ENCODE assay signal across 14 cellular contexts in genomic region chr4:99395595-99396364, GRCh38. TPM values are rescaled to one million over a fixed set of nuclear protein-coding genes. Genes with fewer than 3 reads are reported as not detected.
DNase-seq lines count a peak whose midpoint lies in the region; ATAC-seq and TF ChIP-seq lines count a peak whose summit lies in the region.
"Had no signal": no experiment of that assay in that cellular context is flagged by ENCODE, and none has a peak within 500 bp of the region (broad histone marks: within the 10 kb centered on the region; RNA-seq: fewer than 3 reads in every experiment).

No MANE protein-coding gene starts in this region.

- H3K27me3 Mint-ChIP-seq in activated CD4-positive, alpha-beta memory T cell treated with anti-CD3 and anti-CD28 coated beads for 36 hours, result no peaks in the 10 kb centered on the region
- H3K27me3 Mint-ChIP-seq: progenitor cell of endocrine pancreas had no signal

- peak overlapping the region; percentile 90 for H3K23ac ChIP-seq in IMR-90 (ENCODE audit: low read depth, low read length)

- peak overlapping the region; percentile 97 for H2AK5ac ChIP-seq in IMR-90 (ENCODE audit: low read depth, low read length)

- peak overlapping the region; percentile 68 for H2AFZ ChIP-seq in IMR-90 (replicated peaks; ENCODE audit: low read length, poor library complexity)

- in situ Hi-C loops in IMR-90 (cut with MboI; ENCODE audit: low sequenced_read_pairs), result no loop called here

- H3K14ac ChIP-seq in IMR-90 (replicated peaks; ENCODE audit: low read depth, low read length), result peak overlapping the region; percentile 80

- H3K9ac ChIP-seq in IMR-90 (ENCODE audit: low read depth, low read length), result peak overlapping the region; percentile 68

- H3K4me3 Mint-ChIP-seq in activated CD4-positive, alpha-beta memory T cell treated with anti-CD3 and anti-CD28 coated beads for 36 hours, result no peak overlapping the region
- H3K4me3 Mint-ChIP-seq: activated T-cell treated with anti-CD3 and anti-CD28 coated beads, Interleukin-2, amount 50 U/mL, for 72 hours had no signal

- no TSS peak for BruUV-seq in IMR-90 (replicated peaks; lab: Mats Ljungman, UMichigan)

- peak overlapping the region; percentile 99 for H2BK120ac ChIP-seq in IMR-90 (ENCODE audit: low read depth, low read length)

- TF ChIP-seq RAD21 in IMR-90 (IDR thresholded peaks at IDR 0.05; ENCODE audit: low read length), result no peak

- no peaks in the 10 kb centered on the region for H3K36me3 ChIP-seq in IMR-90 (ENCODE audit: control insufficient read depth, insufficient read depth, low read length)
- H3K36me3 ChIP-seq in esophagus muscularis mucosa, result no peaks in the 10 kb centered on the region

- no CpG with 5 or more reads among the region's 3 CpGs for WGBS in IMR-90 (ENCODE audit: extremely low coverage in 2 of 2, insufficient read length in 1 of 2), 2 experiments
- 78% methylated on average over 3 of the region's 3 CpGs for WGBS in esophagus muscularis mucosa

- peak overlapping the region; percentile 94 for H3K4ac ChIP-seq in IMR-90 (ENCODE audit: low read depth, low read length)

- no peaks in the 10 kb centered on the region for H3K4me1 Mint-ChIP-seq in activated CD4-positive, alpha-beta memory T cell treated with anti-CD3 and anti-CD28 coated beads for 36 hours (ENCODE audit: low read depth)

- H3K27ac ChIP-seq in IMR-90 (ENCODE audit: insufficient read depth, low read length) (peak overlapping the region; percentile 100), esophagus muscularis mucosa (replicated peaks in 1 of 4) (peak overlapping the region in 3 of 4 donors; percentile 14 to 54 (median 17))
- H3K27ac ChIP-seq: C4-2B had no signal

- peaks cover 8% of the 10 kb centered on the region for H3K9me1 ChIP-seq in IMR-90 (ENCODE audit: insufficient read depth, low read length)

- CTCF ChIA-PET in IMR-90 (lab: Yijun Ruan, JAX), result interaction anchor here (1.7 kb wide), 1 partner anchor 9 kb away, joined by 8 read pairs; no protein-coding TSS in a partner anchor
- CTCF ChIA-PET in activated CD4-positive, alpha-beta memory T cell treated with anti-CD3 and anti-CD28 coated beads for 36 hours (lab: Charles Lee), result interaction anchor here (1.0 kb wide), 1 partner anchor 10 kb away, joined by 7 read pairs; no protein-coding TSS in a partner anchor

- H2BK15ac ChIP-seq in IMR-90 (ENCODE audit: low read depth, low read length), result peak overlapping the region; percentile 100

- H4K8ac ChIP-seq in IMR-90 (ENCODE audit: low read depth in 2 of 2, low read length in 2 of 2), result peak overlapping the region; percentile 74 to 84

- H3K4me3 ChIP-seq in IMR-90 (ENCODE audit: insufficient read depth, low read depth, low read length) (no peak overlapping the region), esophagus muscularis mucosa (no peak overlapping the region)

- H3K79me1 ChIP-seq in IMR-90 (ENCODE audit: low read depth in 1 of 2, low read length in 2 of 2), result no peaks in the 10 kb centered on the region

- H4K20me1 ChIP-seq in IMR-90 (ENCODE audit: insufficient read depth, low read length), result no peaks in the 10 kb centered on the region

- dilution Hi-C loops in IMR-90 (cut with HindIII; ENCODE audit: low sequenced_read_pairs, unreplicated experiment), result no loop called here

- peak overlapping the region; percentile 74 for H2AK9ac ChIP-seq in IMR-90 (replicated peaks; ENCODE audit: low read depth, low read length, poor library complexity)

- POLR2A ChIA-PET in IMR-90 (lab: Charles Lee; ENCODE audit: unreplicated experiment), result no interaction called here
- POLR2A ChIA-PET in activated CD4-positive, alpha-beta memory T cell treated with anti-CD3 and anti-CD28 coated beads for 36 hours (lab: Charles Lee), result no interaction called here

- H3K9me3 ChIP-seq in IMR-90 (ENCODE audit: control insufficient read depth, insufficient read depth, low read length), result no peaks in the 10 kb centered on the region
- H3K9me3 ChIP-seq in esophagus muscularis mucosa, result peaks cover 0 to 7% (median 0%) of the 10 kb centered on the region in 4 donors

- no peaks in the 10 kb centered on the region for H3K36me3 Mint-ChIP-seq in activated CD4-positive, alpha-beta memory T cell treated with anti-CD3 and anti-CD28 coated beads for 36 hours

- intact Hi-C loops in IMR-90 (cut with micrococcal nuclease), result no loop called here
- intact Hi-C loops in esophagus muscularis mucosa (cut with DNase I), result no loop called here
- intact Hi-C loops in activated CD4-positive, alpha-beta memory T cell treated with anti-CD3 and anti-CD28 coated beads for 36 hours (cut with micrococcal nuclease), result no loop called here

- H4K91ac ChIP-seq in IMR-90 (ENCODE audit: insufficient read depth, low read depth, low read length), result peak overlapping the region; percentile 92

- H4K5ac ChIP-seq in IMR-90 (ENCODE audit: low read depth, low read length), result peak overlapping the region; percentile 100

- H3K56ac ChIP-seq in IMR-90 (ENCODE audit: extremely low read depth, insufficient read depth, low read length), result peak overlapping the region; percentile 54

- TF ChIP-seq CTCF in IMR-90 (conservative IDR thresholded peaks at IDR 0.05; ENCODE audit: low read depth, low read length) (no peak), esophagus muscularis mucosa (IDR thresholded peaks at IDR 0.05) (no peak)

- H3K27ac Mint-ChIP-seq in activated CD4-positive, alpha-beta memory T cell treated with anti-CD3 and anti-CD28 coated beads for 36 hours, result no peak overlapping the region
- H3K27ac Mint-ChIP-seq: activated T-cell treated with anti-CD3 and anti-CD28 coated beads, Interleukin-2, amount 50 U/mL, for 72 hours; progenitor cell of endocrine pancreas had no signal

- H2BK20ac ChIP-seq in IMR-90 (ENCODE audit: low read depth, low read length), result peak overlapping the region; percentile 98

- ATAC-seq in IMR-90 (ENCODE audit: low read depth) (peak; percentile 69), GM18511 (IDR thresholded peaks at IDR 0.05; ENCODE audit: unreplicated experiment) (no peak)
- ATAC-seq: activated T-cell treated with anti-CD3 and anti-CD28 coated beads, Interleukin-2, amount 50 U/mL, for 72 hours had no signal

- DNase-seq in AG08395 (ENCODE audit: low spot score) (peak; percentile 63), IMR-90 (peak; percentile 67), esophagus muscularis mucosa (ENCODE audit: extremely low spot score) (no peak), non-pigmented ciliary epithelial cell (ENCODE audit: low read depth) (peak; percentile 60), NOMO-1 (lab: John Stamatoyannopoulos, UW; ENCODE audit: unreplicated experiment in 2 of 2) (no peak), GF-D8 (lab: John Stamatoyannopoulos, UW) (no peak)
- no peak for DNase-seq in activated CD4-positive, alpha-beta memory T cell treated with anti-CD3 and anti-CD28 coated beads for 36 hours
- DNase-seq: activated T-cell treated with anti-CD3 and anti-CD28 coated beads, Interleukin-2, amount 50 U/mL, for 72 hours; cerebellar nuclear complex; foreskin melanocyte; NCI-H2227 treated with DMSO at 0.1 percent for 48 hours had no signal

- no peak overlapping the region for H3K4me2 ChIP-seq in IMR-90 (ENCODE audit: low read depth, low read length)

- TF ChIP-seq POLR2A in IMR-90 (IDR thresholded peaks at IDR 0.05; ENCODE audit: low read depth, low read length), result no peak
- TF ChIP-seq POLR2A in esophagus muscularis mucosa (IDR thresholded peaks at IDR 0.05; ENCODE audit: low read depth), result no peak

- TF ChIP-seq EP300 in esophagus muscularis mucosa (IDR thresholded peaks at IDR 0.05), result no peak

- H3K4me1 ChIP-seq in IMR-90 (ENCODE audit: control insufficient read depth, insufficient read depth, low read length) (peaks cover 7% of the 10 kb centered on the region), esophagus muscularis mucosa (peaks cover 0 to 12% (median 5%) of the 10 kb centered on the region in 4 donors)

- H3K18ac ChIP-seq in IMR-90 (ENCODE audit: low read depth, low read length), result peak overlapping the region; percentile 99

- H3K27me3 ChIP-seq in IMR-90 (ENCODE audit: control insufficient read depth, insufficient read depth, low read length), result no peaks in the 10 kb centered on the region
- H3K27me3 ChIP-seq in esophagus muscularis mucosa, result no peaks in the 10 kb centered on the region

- H2BK5ac ChIP-seq in IMR-90 (ENCODE audit: low read depth, low read length, poor library complexity, severe bottlenecking), result peak overlapping the region; percentile 99

- peaks cover 3% of the 10 kb centered on the region for H3K9me3 Mint-ChIP-seq in activated CD4-positive, alpha-beta memory T cell treated with anti-CD3 and anti-CD28 coated beads for 36 hours

TF ChIP-seq in IMR-90, 13 proteins besides CTCF, POLR2A, EP300 and RAD21:
- TF ChIP-seq NFE2L2 (IDR thresholded peaks at IDR 0.05; ENCODE audit: low read depth, low read length) (peak; percentile 91), CHD1 (IDR thresholded peaks at IDR 0.05; ENCODE audit: low read depth, low read length) (no peak), SMC3 (IDR thresholded peaks at IDR 0.05; ENCODE audit: low read depth, low read length) (no peak), MAFK (IDR thresholded peaks at IDR 0.05; ENCODE audit: low read depth, low read length) (peak; percentile 97)
TF ChIP-seq in IMR-90: peak in this region for 2.

RNA-seq across cellular contexts. Expression of gene ADH7, which starts 39.4 kb away (rescaled TPM):
- total RNA-seq in IMR-90 (2012; rRNA removed) (not detected in 2 replicates), esophagus muscularis mucosa (not detected)
- not detected in 2 replicates for polyA plus RNA-seq in IMR-90 (2012; rRNA removed)
- polyA plus RNA-seq in IMR-90 (2012; cell fraction: cytosol; rRNA removed), result not detected in 2 replicates
- polyA plus RNA-seq in IMR-90 (2012; cell fraction: nucleus; rRNA removed; ENCODE audit: low replicate concordance), result not detected in 2 replicates
- not detected for total RNA-seq in activated CD4-positive, alpha-beta memory T cell treated with anti-CD3 and anti-CD28 coated beads for 36 hours
- total RNA-seq: activated T-cell treated with anti-CD3 and anti-CD28 coated beads, Interleukin-2, amount 50 U/mL, for 72 hours; progenitor cell of endocrine pancreas had no signal

RNA-seq across cellular contexts. Expression of gene ADH1C, which starts 43.2 kb away (rescaled TPM):
- total RNA-seq in IMR-90 (2012; rRNA removed) (not detected in 2 replicates), esophagus muscularis mucosa (1 to 10 TPM; 4.0 to 6.1 (median 4.9) TPM)
- polyA plus RNA-seq in IMR-90 (2012; rRNA removed), result 0.26 TPM in 1 of 2 replicates, not detected in the other
- 0.07 and 0.24 TPM in 2 replicates for polyA plus RNA-seq in IMR-90 (2012; cell fraction: cytosol; rRNA removed)
- 0.17 and 0.21 TPM in 2 replicates for polyA plus RNA-seq in IMR-90 (2012; cell fraction: nucleus; rRNA removed; ENCODE audit: low replicate concordance)
- total RNA-seq in activated CD4-positive, alpha-beta memory T cell treated with anti-CD3 and anti-CD28 coated beads for 36 hours, result not detected
- total RNA-seq: activated T-cell treated with anti-CD3 and anti-CD28 coated beads, Interleukin-2, amount 50 U/mL, for 72 hours had no signal

Comparison
In these comparisons a context has a peak if more than half of its experiments do, and no peak if none do; other contexts are left out.
1. DNase-seq: peak in AG08395 (single experiment), IMR-90 (single experiment) and non-pigmented ciliary epithelial cell (single experiment); none in esophagus muscularis mucosa (single experiment), NOMO-1 (0 of 2), activated CD4-positive, alpha-beta memory T cell treated with anti-CD3 and anti-CD28 coated beads for 36 hours (single experiment) and GF-D8 (single experiment).